In the genomic region with DNA sequence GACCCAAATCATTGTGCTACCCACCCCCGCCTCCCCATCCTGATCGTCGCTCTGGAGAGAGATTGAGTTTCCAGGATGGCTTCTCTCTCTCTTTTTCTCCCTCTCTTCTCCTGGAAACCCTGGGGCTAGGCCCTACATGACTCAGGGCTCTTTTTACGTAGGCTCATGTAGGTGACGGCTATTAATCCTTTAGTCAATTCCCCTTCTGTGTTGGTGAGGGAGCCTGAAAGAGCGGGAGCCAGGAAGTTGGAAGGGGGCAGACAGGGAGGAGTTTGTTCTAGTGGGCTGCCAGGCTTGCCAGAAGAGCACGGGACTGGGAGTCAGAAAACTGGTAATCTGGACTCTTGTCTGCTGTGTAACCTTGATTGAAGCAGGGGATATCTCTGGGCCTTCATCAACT, we compare ENCODE assay signal across 11 cellular contexts. TPM values are rescaled to one million over a fixed set of nuclear protein-coding genes. Genes with fewer than 3 reads are reported as not detected.
DNase-seq lines count a peak whose midpoint lies in the region; ATAC-seq and TF ChIP-seq lines count a peak whose summit lies in the region.
"Had no signal": no experiment of that assay in that cellular context is flagged by ENCODE, and none has a peak within 500 bp of the region (broad histone marks: within the 10 kb centered on the region; RNA-seq: fewer than 3 reads in every experiment).

No MANE protein-coding gene starts in this region.

- intact Hi-C loops in sigmoid colon (cut with DNase I): no loop called here

- peak overlapping the region; percentile 55 for H3K27ac ChIP-seq in GM23248
- H3K27ac ChIP-seq in gastroesophageal sphincter: peak overlapping the region; percentile 59 to 95 (median 92)
- H3K27ac ChIP-seq in sigmoid colon: peak overlapping the region; percentile 77 to 98 (median 92)
- no peak overlapping the region for H3K27ac ChIP-seq in effector memory CD4-positive, alpha-beta T cell (ENCODE audit: insufficient read depth, low read length, poor library complexity, severe bottlenecking)

- H3K36me3 ChIP-seq in GM23248 (ENCODE audit: low read depth) (no peaks in the 10 kb centered on the region), adipocyte (ENCODE audit: control insufficient read depth, insufficient read depth, low read length, severe bottlenecking) (peaks cover 76% of the 10 kb centered on the region), gastroesophageal sphincter (peaks cover 0 to 8% of the 10 kb centered on the region in 2 donors), sigmoid colon (peaks cover 0 to 11% (median 4%) of the 10 kb centered on the region in 4 donors)
- H3K36me3 ChIP-seq in effector memory CD4-positive, alpha-beta T cell (ENCODE audit: control insufficient read depth, insufficient read depth, low read length): peaks cover 15% of the 10 kb centered on the region

- TF ChIP-seq POLR2A in gastroesophageal sphincter (IDR thresholded peaks at IDR 0.05) (no peak), sigmoid colon (IDR thresholded peaks at IDR 0.05) (no peak)

- WGBS in GM23248 (ENCODE audit: low coverage in 1 of 2, low lambda C conversion rate in 2 of 2, missing lambda C conversion rate in 2 of 2), 2 experiments: 20 to 22% methylated on average over 7 of the region's 7 CpGs
- WGBS in gastroesophageal sphincter (ENCODE audit: low coverage in 1 of 2), 2 donors: 20 to 27% methylated on average over 3 to 4 of the region's 7 CpGs
- WGBS in sigmoid colon, 2 donors: 82 to 90% methylated on average over 7 of the region's 7 CpGs

- peak overlapping the region; percentile 53 for H3K4me2 ChIP-seq in GM23248 (ENCODE audit: unreplicated experiment)

- no peaks in the 10 kb centered on the region for H4K20me1 ChIP-seq in GM23248 (ENCODE audit: insufficient read depth)

- H3K4me3 ChIP-seq in GM23248 (no peak overlapping the region), adipocyte (ENCODE audit: low read length) (no peak overlapping the region), gastroesophageal sphincter (no peak overlapping the region), sigmoid colon (no peak overlapping the region)
- no peak overlapping the region for H3K4me3 ChIP-seq in effector memory CD4-positive, alpha-beta T cell (ENCODE audit: insufficient read depth, low read depth, low read length, poor library complexity, severe bottlenecking)

- H3K4me1 ChIP-seq in GM23248 (ENCODE audit: insufficient read depth) (peaks cover 34% of the 10 kb centered on the region), adipocyte (ENCODE audit: control insufficient read depth, insufficient read depth, low read length) (peaks cover 31% of the 10 kb centered on the region), gastroesophageal sphincter (peaks cover 16 to 100% (median 52%) of the 10 kb centered on the region in 3 donors), sigmoid colon (peaks cover 0 to 100% (median 94%) of the 10 kb centered on the region in 4 donors)
- peaks cover 39% of the 10 kb centered on the region for H3K4me1 ChIP-seq in effector memory CD4-positive, alpha-beta T cell (ENCODE audit: control insufficient read depth, insufficient read depth, low read length, poor library complexity, severe bottlenecking)

- H3K27me3 ChIP-seq in GM23248 (replicated peaks; ENCODE audit: insufficient read depth): no peaks in the 10 kb centered on the region
- H3K27me3 ChIP-seq in adipocyte (replicated peaks; ENCODE audit: control insufficient read depth, insufficient read depth, low read length): no peaks in the 10 kb centered on the region
- H3K27me3 ChIP-seq in gastroesophageal sphincter: no peaks in the 10 kb centered on the region
- no peaks in the 10 kb centered on the region for H3K27me3 ChIP-seq in sigmoid colon
- no peaks in the 10 kb centered on the region for H3K27me3 ChIP-seq in effector memory CD4-positive, alpha-beta T cell (replicated peaks; ENCODE audit: control insufficient read depth, insufficient read depth, low read length, poor library complexity, severe bottlenecking)

- DNase-seq in GM23248 (peak; percentile 87), adipocyte (ENCODE audit: low read depth) (no peak), sigmoid colon (peak; percentile 82)
- DNase-seq in stimulated activated CD4-positive, alpha-beta T cell treated with anti-CD3 and anti-CD28 coated beads, Interleukin-15, amount 100 ng/mL, for 24 hours: no peak
- DNase-seq in effector memory CD4-positive, alpha-beta T cell: no peak
- DNase-seq in activated CD4-positive, alpha-beta T cell treated with anti-CD3 and anti-CD28 coated beads, Interleukin-2, amount 50 U/mL, for 4 hours: no peak
- DNase-seq: activated CD8-positive, alpha-beta T cell treated with anti-CD3 and anti-CD28 coated beads for 36 hours; naive thymus-derived CD4-positive, alpha-beta T cell had no signal

- no peaks in the 10 kb centered on the region for H3K9me2 ChIP-seq in GM23248 (ENCODE audit: insufficient read depth)

- peaks cover 24% of the 10 kb centered on the region; the same call in 1 of the 2 replicates for H3F3A ChIP-seq in GM23248 (ENCODE audit: insufficient read depth)

- no peak for TF ChIP-seq CTCF in gastroesophageal sphincter (IDR thresholded peaks at IDR 0.05)
- TF ChIP-seq CTCF in sigmoid colon (IDR thresholded peaks at IDR 0.05): no peak

- peaks cover 100% of the 10 kb centered on the region for H3K79me2 ChIP-seq in GM23248 (ENCODE audit: insufficient read depth)

- H2AFZ ChIP-seq in GM23248: peak overlapping the region; percentile 10; the same call in 1 of the 2 replicates

- ATAC-seq in gastroesophageal sphincter (peak; percentile 58), HG02678 (IDR thresholded peaks at IDR 0.05; ENCODE audit: unreplicated experiment) (no peak)
- ATAC-seq: activated CD8-positive, alpha-beta T cell treated with anti-CD3 and anti-CD28 coated beads for 36 hours; activated naive CD4-positive, alpha-beta T cell treated with anti-CD3 and anti-CD28 coated beads, Interleukin-2, amount 50 U/mL, for 72 hours; naive thymus-derived CD4-positive, alpha-beta T cell had no signal

- peak overlapping the region; percentile 63 for H3K9ac ChIP-seq in GM23248
- H3K9ac ChIP-seq in adipocyte (ENCODE audit: low read length): peak overlapping the region; percentile 59

- H3K9me3 ChIP-seq in GM23248 (ENCODE audit: low read depth) (no peaks in the 10 kb centered on the region), adipocyte (ENCODE audit: control insufficient read depth, low read length) (no peaks in the 10 kb centered on the region), gastroesophageal sphincter (no peaks in the 10 kb centered on the region), sigmoid colon (no peaks in the 10 kb centered on the region)
- H3K9me3 ChIP-seq in effector memory CD4-positive, alpha-beta T cell (ENCODE audit: control insufficient read depth, low read length): no peaks in the 10 kb centered on the region

- in situ Hi-C loops in GM23248 (cut with MboI): no loop called here

- TF ChIP-seq EP300 in gastroesophageal sphincter (IDR thresholded peaks at IDR 0.05): no peak
- TF ChIP-seq EP300 in sigmoid colon (IDR thresholded peaks at IDR 0.05): no peak

RNA-seq across cellular contexts. Expression of a gene that starts 9.7 kb away (rescaled TPM):
- total RNA-seq in GM23248 (2014; rRNA removed; shearing (Covaris generic)): 82.8 and 86.6 TPM in 2 replicates
- polyA plus RNA-seq in GM23248 (2016; fragmentation: Nextera tagmentation; extraction: Ambion mirVana) (49.5 and 49.7 TPM in 2 replicates), sigmoid colon (10 to 100 TPM in 1 of 3 donors, 1 to 10 TPM in 2; 1.6 to 34.5 (median 4.2) TPM)
- total RNA-seq in gastroesophageal sphincter (100 to 1,000 TPM; 211 to 454 (median 257) TPM), sigmoid colon (100 to 1,000 TPM; 229 to 595 (median 347) TPM)

Comparison
In these comparisons a context has a peak if more than half of its experiments do, and no peak if none do; other contexts are left out.
1. DNase-seq: peak in GM23248 (single experiment) and sigmoid colon (single experiment); none in adipocyte (single experiment), stimulated activated CD4-positive, alpha-beta T cell treated with anti-CD3 and anti-CD28 coated beads, Interleukin-15, amount 100 ng/mL, for 24 hours (single experiment), effector memory CD4-positive, alpha-beta T cell (0 of 3) and activated CD4-positive, alpha-beta T cell treated with anti-CD3 and anti-CD28 coated beads, Interleukin-2, amount 50 U/mL, for 4 hours (0 of 2).